Comparison of ENCODE assay signal across 8 cellular contexts in the genomic region with DNA sequence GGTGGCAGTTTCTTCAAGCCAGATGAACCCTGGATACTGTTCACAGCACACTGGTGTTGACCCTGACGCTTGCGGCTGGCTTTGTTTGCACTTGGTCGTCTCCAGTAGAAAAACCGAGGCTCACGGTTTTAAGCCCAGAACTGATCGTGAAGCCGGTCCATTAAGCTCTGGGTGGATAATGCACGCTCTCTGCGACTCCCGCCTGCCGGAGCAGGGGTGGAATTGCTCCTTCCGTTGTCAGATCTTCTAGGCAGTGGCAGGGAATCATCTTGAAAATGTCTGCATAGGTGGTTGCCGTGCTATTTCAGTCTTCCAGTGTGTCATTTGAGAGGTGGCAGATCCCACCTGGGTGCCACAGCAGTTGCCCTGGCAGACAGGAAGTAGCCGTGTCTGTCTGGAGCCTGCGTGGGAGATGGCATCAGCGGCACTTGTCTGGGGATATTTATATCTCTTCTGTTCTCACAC. TPM values are rescaled to one million over a fixed set of nuclear protein-coding genes. Genes with fewer than 3 reads are reported as not detected.
DNase-seq lines count a peak whose midpoint lies in the region; ATAC-seq and TF ChIP-seq lines count a peak whose summit lies in the region.

No MANE protein-coding gene starts in this region.

- H3K4me1 ChIP-seq in adipocyte (ENCODE audit: control insufficient read depth, insufficient read depth, low read length) (peaks cover 23% of the 10 kb centered on the region), spleen (peaks cover 20 to 71% (median 34%) of the 10 kb centered on the region in 6 donors)

- H3K27ac Mint-ChIP-seq in CD4-positive, alpha-beta T cell, result peak overlapping the region; percentile 94

- H3K4me1 Mint-ChIP-seq in CD4-positive, alpha-beta T cell (ENCODE audit: low read depth), result peaks cover 76% of the 10 kb centered on the region

- CTCF ChIA-PET in CD4-positive, alpha-beta T cell (lab: Charles Lee), result interaction anchor here (0.6 kb wide), 1 partner anchor 36 kb away, joined by 4 read pairs; no protein-coding TSS in a partner anchor

- H3K4me3 ChIP-seq in adipocyte (ENCODE audit: low read length) (peak overlapping the region; percentile 64), spleen (peak overlapping the region in 4 of 8 donors; percentile 4 to 50 (median 20))

- 48 to 62% (median 51%) methylated on average over 16 of the region's 16 CpGs for WGBS in spleen, 5 donors

- H3K27me3 ChIP-seq in CD4-positive, alpha-beta T cell (ENCODE audit: control insufficient read depth, insufficient read depth, low read length), result no peaks in the 10 kb centered on the region
- no peaks in the 10 kb centered on the region for H3K27me3 ChIP-seq in adipocyte (replicated peaks; ENCODE audit: control insufficient read depth, insufficient read depth, low read length)
- no peaks in the 10 kb centered on the region for H3K27me3 ChIP-seq in spleen (replicated peaks in 1 of 7)

- peak overlapping the region; percentile 71 for H3K9ac ChIP-seq in adipocyte (ENCODE audit: low read length)

- H3K4me3 Mint-ChIP-seq in CD4-positive, alpha-beta T cell, result peak overlapping the region; percentile 87

- no peak for TF ChIP-seq CTCF in CD4-positive, alpha-beta T cell (IDR thresholded peaks at IDR 0.05)
- TF ChIP-seq CTCF in spleen (IDR thresholded peaks at IDR 0.05 in 8 of 11, conservative IDR thresholded peaks at IDR 0.05 in 3 of 11) (peak in 6 of 11 experiments; percentile 35 to 50 (median 44)), GM20000 (IDR thresholded peaks at IDR 0.05; ENCODE audit: extremely low read depth, missing control alignments) (no peak)

- no peaks in the 10 kb centered on the region for H3K9me3 ChIP-seq in CD4-positive, alpha-beta T cell (ENCODE audit: control insufficient read depth, low read length)
- H3K9me3 ChIP-seq in adipocyte (ENCODE audit: control insufficient read depth, low read length) (no peaks in the 10 kb centered on the region), spleen (no peaks in the 10 kb centered on the region)

- peak in 9 of 10 experiments; percentile 17 to 82 (median 48) for DNase-seq in CD4-positive, alpha-beta T cell
- DNase-seq in NCI-H510A (lab: John Stamatoyannopoulos, UW) (peak; percentile 43), adipocyte (ENCODE audit: low read depth) (no peak), hepatic stellate cell (ENCODE audit: low spot score) (peak; percentile 85), spleen (no peak), GM20000 (ENCODE audit: low spot score) (no peak), NCI-H524 (lab: John Stamatoyannopoulos, UW) (no peak), activated gamma-delta T cell treated with Interleukin-2 at 50 U/mL for 16 hours (no peak)

- peaks cover 50% of the 10 kb centered on the region for H3K36me3 Mint-ChIP-seq in CD4-positive, alpha-beta T cell (ENCODE audit: low read depth)

- peak; percentile 71 for ATAC-seq in CD4-positive, alpha-beta T cell (ENCODE audit: poor library complexity)

- H3K27me3 Mint-ChIP-seq in CD4-positive, alpha-beta T cell, result no peaks in the 10 kb centered on the region

- POLR2A ChIA-PET in CD4-positive, alpha-beta T cell (lab: Charles Lee), result interaction anchor here (0.6 to 1.5 kb wide), 4 partner anchors 8 to 98 kb away, joined by 3 to 7 read pairs (median 4); a partner anchor contains a TSS

- no peak for TF ChIP-seq POLR2A in spleen (IDR thresholded peaks at IDR 0.05)

- H3K9me3 Mint-ChIP-seq in CD4-positive, alpha-beta T cell, result no peaks in the 10 kb centered on the region

- peaks cover 23% of the 10 kb centered on the region for H3K36me3 ChIP-seq in adipocyte (ENCODE audit: control insufficient read depth, insufficient read depth, low read length, severe bottlenecking)
- H3K36me3 ChIP-seq in spleen, result peaks cover 0 to 49% (median 27%) of the 10 kb centered on the region in 6 donors

- peak overlapping the region; percentile 62 for H3K27ac ChIP-seq in CD4-positive, alpha-beta T cell (ENCODE audit: low read depth, low read length)
- peak overlapping the region in 7 of 8 donors; percentile 51 to 78 (median 65) for H3K27ac ChIP-seq in spleen

- intact Hi-C loops in CD4-positive, alpha-beta T cell (cut with DNase I, micrococcal nuclease), result loop anchor here in 1 of 2 experiments (1.0 kb wide), 1 partner anchor 55 kb away; no protein-coding TSS in a partner anchor
- intact Hi-C loops in spleen (cut with DNase I; ENCODE audit: low total_unique reads), result loop anchor here (5.0 to 10.0 kb wide), 2 partner anchors 52 to 55 kb away; no protein-coding TSS in a partner anchor

RNA-seq across cellular contexts. Expression of a gene that starts 35.9 kb away (rescaled TPM):
- 100 to 1,000 TPM in 1 of 2 experiments, 10 to 100 TPM in 1; 93.5 to 102 TPM for total RNA-seq in CD4-positive, alpha-beta T cell
- total RNA-seq in spleen, result 10 to 100 TPM; 39.3 to 72.7 (median 62.8) TPM
- polyA plus RNA-seq in spleen, result 100 to 1,000 TPM in 2 of 3 donors, 10 to 100 TPM in 1; 62.9 to 156 (median 139) TPM

RNA-seq across cellular contexts. Expression of a gene that starts 57.5 kb away (rescaled TPM):
- total RNA-seq in CD4-positive, alpha-beta T cell, result 10 to 100 TPM; 67.8 to 68.1 TPM
- 10 to 100 TPM; 26.3 to 46.0 (median 36.9) TPM for total RNA-seq in spleen
- polyA plus RNA-seq in spleen, result 10 to 100 TPM in 1 of 3 donors, 1 to 10 TPM in 2; 2.6 to 12.2 (median 2.7) TPM

Comparison
In these comparisons a context has a peak if more than half of its experiments do, and no peak if none do; other contexts are left out.
1. DNase-seq: peak in CD4-positive, alpha-beta T cell (9 of 10), NCI-H510A (single experiment) and hepatic stellate cell (single experiment); none in adipocyte (single experiment), spleen (single experiment), GM20000 (single experiment), NCI-H524 (0 of 2) and activated gamma-delta T cell treated with Interleukin-2 at 50 U/mL for 16 hours (single experiment).
2. CTCF ChIP-seq: peak in spleen (6 of 11); none in CD4-positive, alpha-beta T cell (single experiment) and GM20000 (single experiment).